ENCODE assay signal across 15 cellular contexts in genomic region chr17:42598905-42599304, GRCh38. TPM values are rescaled to one million over a fixed set of nuclear protein-coding genes. Genes with fewer than 3 reads are reported as not detected.
DNase-seq lines count a peak whose midpoint lies in the region; ATAC-seq and TF ChIP-seq lines count a peak whose summit lies in the region.
"Had no signal": no experiment of that assay in that cellular context is flagged by ENCODE, and none has a peak within 500 bp of the region (broad histone marks: within the 10 kb centered on the region; RNA-seq: fewer than 3 reads in every experiment).

No MANE protein-coding gene starts in this region.

- peak overlapping the region; percentile 74 for H3K27ac Mint-ChIP-seq in activated naive CD4-positive, alpha-beta T cell treated with anti-CD3 and anti-CD28 coated beads, Interleukin-2, amount 50 U/mL, for 24 hours
- no peak overlapping the region for H3K27ac Mint-ChIP-seq in activated naive CD4-positive, alpha-beta T cell treated with anti-CD3 and anti-CD28 coated beads, Interleukin-2, amount 10 ng/mL, durations not matched to agents 7 days and 5 days

- peaks cover 0 to 30% (median 11%) of the 10 kb centered on the region in 4 donors for H3K4me1 ChIP-seq in stomach

- TF ChIP-seq CTCF in fibroblast of mammary gland (conservative IDR thresholded peaks at IDR 0.05; ENCODE audit: control insufficient read depth, insufficient read depth, low read depth, low read length) (no peak), stomach (IDR thresholded peaks at IDR 0.05) (no peak)

- ATAC-seq in esophagus mucosa (no peak), HG03432 (IDR thresholded peaks at IDR 0.05; ENCODE audit: unreplicated experiment) (no peak)
- ATAC-seq: naive thymus-derived CD8-positive, alpha-beta T cell; SK-N-SH treated with all-trans-retinoic acid at 6 μM for 48 hours had no signal

- H3K27me3 Mint-ChIP-seq in activated naive CD4-positive, alpha-beta T cell treated with anti-CD3 and anti-CD28 coated beads, Interleukin-2, amount 50 U/mL, for 24 hours: no peaks in the 10 kb centered on the region
- no peaks in the 10 kb centered on the region for H3K27me3 Mint-ChIP-seq in activated naive CD4-positive, alpha-beta T cell treated with anti-CD3 and anti-CD28 coated beads, Interleukin-2, amount 10 ng/mL, durations not matched to agents 7 days and 5 days
- H3K27me3 Mint-ChIP-seq: naive thymus-derived CD8-positive, alpha-beta T cell had no signal

- 18 to 35% (median 24%) methylated on average over 2 of the region's 2 CpGs for WGBS in stomach, 5 donors

- DNase-seq in activated naive CD4-positive, alpha-beta T cell treated with anti-CD3 and anti-CD28 coated beads, Interleukin-2, amount 10 ng/mL, durations not matched to agents 7 days and 5 days: no peak
- DNase-seq in NCI-H2227 (lab: John Stamatoyannopoulos, UW; ENCODE audit: unreplicated experiment) (peak; percentile 19), fibroblast of mammary gland (ENCODE audit: low read depth) (peak; percentile 21), stomach (peak; percentile 33), globus pallidus (ENCODE audit: low spot score) (no peak)
- DNase-seq: activated CD4-positive, alpha-beta T cell treated with anti-CD3 and anti-CD28 coated beads for 4 hours; activated effector memory CD4-positive, alpha-beta T cell treated with Interleukin-2 at 50 U/mL for 16 hours; islet precursor cell; naive thymus-derived CD8-positive, alpha-beta T cell; small intestine; trophoblast cell had no signal

- peak overlapping the region in 1 of 5 donors; percentile 39 for H3K27ac ChIP-seq in stomach

- H3K36me3 ChIP-seq in stomach: peaks cover 0 to 33% (median 30%) of the 10 kb centered on the region in 4 donors

- intact Hi-C loops in stomach (cut with DNase I; ENCODE audit: low total_unique reads): no loop called here

- peaks cover 40% of the 10 kb centered on the region for H3K4me1 Mint-ChIP-seq in activated naive CD4-positive, alpha-beta T cell treated with anti-CD3 and anti-CD28 coated beads, Interleukin-2, amount 50 U/mL, for 24 hours
- peaks cover 12% of the 10 kb centered on the region for H3K4me1 Mint-ChIP-seq in activated naive CD4-positive, alpha-beta T cell treated with anti-CD3 and anti-CD28 coated beads, Interleukin-2, amount 10 ng/mL, durations not matched to agents 7 days and 5 days

- H3K4me3 Mint-ChIP-seq in activated naive CD4-positive, alpha-beta T cell treated with anti-CD3 and anti-CD28 coated beads, Interleukin-2, amount 50 U/mL, for 24 hours: no peak overlapping the region
- H3K4me3 Mint-ChIP-seq in activated naive CD4-positive, alpha-beta T cell treated with anti-CD3 and anti-CD28 coated beads, Interleukin-2, amount 10 ng/mL, durations not matched to agents 7 days and 5 days: no peak overlapping the region

- no peak for TF ChIP-seq POLR2A in stomach (IDR thresholded peaks at IDR 0.05)

- peaks cover 8% of the 10 kb centered on the region for H3K36me3 Mint-ChIP-seq in activated naive CD4-positive, alpha-beta T cell treated with anti-CD3 and anti-CD28 coated beads, Interleukin-2, amount 50 U/mL, for 24 hours
- peaks cover 21% of the 10 kb centered on the region for H3K36me3 Mint-ChIP-seq in activated naive CD4-positive, alpha-beta T cell treated with anti-CD3 and anti-CD28 coated beads, Interleukin-2, amount 10 ng/mL, durations not matched to agents 7 days and 5 days

- CTCF ChIA-PET in activated naive CD4-positive, alpha-beta T cell treated with anti-CD3 and anti-CD28 coated beads, Interleukin-2, amount 10 ng/mL, durations not matched to agents 7 days and 5 days (lab: Charles Lee): interaction anchor here (0.5 kb wide), 1 partner anchor 264 kb away, joined by 3 read pairs; no protein-coding TSS in a partner anchor

- no peaks in the 10 kb centered on the region for H3K27me3 ChIP-seq in stomach

- no peaks in the 10 kb centered on the region for H3K9me3 ChIP-seq in stomach

- H3K9me3 Mint-ChIP-seq in activated naive CD4-positive, alpha-beta T cell treated with anti-CD3 and anti-CD28 coated beads, Interleukin-2, amount 50 U/mL, for 24 hours: no peaks in the 10 kb centered on the region
- no peaks in the 10 kb centered on the region for H3K9me3 Mint-ChIP-seq in activated naive CD4-positive, alpha-beta T cell treated with anti-CD3 and anti-CD28 coated beads, Interleukin-2, amount 10 ng/mL, durations not matched to agents 7 days and 5 days
- H3K9me3 Mint-ChIP-seq: naive thymus-derived CD8-positive, alpha-beta T cell had no signal

- no peak overlapping the region for H3K4me3 ChIP-seq in fibroblast of mammary gland (ENCODE audit: control insufficient read depth, low read depth, low read length)
- H3K4me3 ChIP-seq in stomach: no peak overlapping the region

- TF ChIP-seq EP300 in stomach (IDR thresholded peaks at IDR 0.05): no peak

RNA-seq across cellular contexts. Expression of gene RETREG3, which starts 10.3 kb away (rescaled TPM):
- total RNA-seq in stomach (10 to 100 TPM; 21.1 to 74.8 (median 51.0) TPM), esophagus mucosa (53.6 TPM)
- polyA plus RNA-seq in stomach: 10 to 100 TPM in 2 of 3 donors, 1 to 10 TPM in 1; 9.5 to 20.4 (median 15.4) TPM

RNA-seq across cellular contexts. Expression of gene TUBG1, which starts 10.6 kb away (rescaled TPM):
- total RNA-seq in stomach (10 to 100 TPM; 18.5 to 72.4 (median 49.2) TPM), esophagus mucosa (44.4 TPM)
- 10 to 100 TPM; 33.3 to 51.5 (median 42.2) TPM for polyA plus RNA-seq in stomach

RNA-seq across cellular contexts. Expression of gene PSMC3IP, which starts 21.4 kb away (rescaled TPM):
- total RNA-seq in stomach (1 to 10 TPM in 2 of 5 donors, under 1 TPM in 1, not detected in 2; 0.89 to 3.3 (median 2.4) TPM), esophagus mucosa (2.9 TPM)
- 1 to 10 TPM; 5.1 to 6.5 (median 5.2) TPM for polyA plus RNA-seq in stomach

RNA-seq across cellular contexts. Expression of gene MLX, which starts 32.0 kb away (rescaled TPM):
- 100 to 1,000 TPM in 1 of 5 donors, 10 to 100 TPM in 4; 39.7 to 101 (median 62.5) TPM for total RNA-seq in stomach
- polyA plus RNA-seq in stomach: 10 to 100 TPM; 39.1 to 83.4 (median 55.5) TPM
- 33.8 TPM for total RNA-seq in esophagus mucosa

RNA-seq across cellular contexts. Expression of gene COASY, which starts 37.0 kb away (rescaled TPM):
- total RNA-seq in stomach (100 to 1,000 TPM in 1 of 5 donors, 10 to 100 TPM in 4; 15.6 to 127 (median 43.5) TPM), esophagus mucosa (67.4 TPM)
- polyA plus RNA-seq in stomach: 10 to 100 TPM; 79.6 to 93.4 (median 88.4) TPM

Comparison
In these comparisons a context has a peak if more than half of its experiments do, and no peak if none do; other contexts are left out.
1. DNase-seq: peak in NCI-H2227 (single experiment), fibroblast of mammary gland (single experiment) and stomach (single experiment); none in activated naive CD4-positive, alpha-beta T cell treated with anti-CD3 and anti-CD28 coated beads, Interleukin-2, amount 10 ng/mL, durations not matched to agents 7 days and 5 days (single experiment) and globus pallidus (single experiment).